Comparison of ENCODE assay signal across 23 cellular contexts in the genomic region with DNA sequence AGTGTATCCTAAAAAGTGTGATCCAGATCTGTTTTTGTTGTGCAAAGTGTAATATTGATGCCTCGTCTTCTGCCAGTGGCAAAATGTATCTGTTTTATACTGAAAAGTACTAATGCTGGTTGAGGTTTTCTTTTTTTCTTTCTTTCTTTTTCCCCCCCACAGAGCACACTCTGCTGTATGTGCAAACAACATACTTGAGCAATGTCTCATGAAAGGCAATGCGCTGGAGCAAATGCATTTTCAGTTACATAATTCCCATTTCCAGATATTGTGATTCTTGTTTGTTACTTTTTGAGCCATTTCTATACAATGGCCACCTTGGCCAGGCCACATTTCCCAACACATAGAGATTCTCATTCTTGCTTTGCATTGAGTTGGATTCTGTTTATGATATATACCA.
DNase-seq lines count a peak whose midpoint lies in the region; TF ChIP-seq lines count a peak whose summit lies in the region.
"Had no signal": no experiment of that assay in that cellular context is flagged by ENCODE, and none has a peak within 500 bp of the region (broad histone marks: within the 10 kb centered on the region; RNA-seq: fewer than 3 reads in every experiment).

No MANE protein-coding gene starts in this region.

- no peaks in the 10 kb centered on the region for H3F3A ChIP-seq in smooth muscle cell (ENCODE audit: low read depth)

- no peak overlapping the region for H2AFZ ChIP-seq in smooth muscle cell (ENCODE audit: low read depth)
- H2AFZ ChIP-seq: hepatocyte had no signal

- TF ChIP-seq CTCF in astrocyte of the cerebellum (IDR thresholded peaks at IDR 0.05; ENCODE audit: low read depth, low read length, missing control alignments) = no peak
- TF ChIP-seq CTCF in fibroblast of villous mesenchyme (IDR thresholded peaks at IDR 0.05; ENCODE audit: insufficient read depth, low read depth, low read length) = no peak
- TF ChIP-seq CTCF in smooth muscle cell (IDR thresholded peaks at IDR 0.05; ENCODE audit: borderline replicate concordance, insufficient read depth, poor library complexity, severe bottlenecking) = no peak
- no peak for TF ChIP-seq CTCF in RWPE1 (conservative IDR thresholded peaks at IDR 0.05; ENCODE audit: low read depth)

- H3K79me2 ChIP-seq in smooth muscle cell (ENCODE audit: low read depth) = no peaks in the 10 kb centered on the region
- H3K79me2 ChIP-seq: hepatocyte had no signal

- H3K27ac ChIP-seq in smooth muscle cell (ENCODE audit: low read depth) (peak overlapping the region; percentile 26), RWPE1 (no peak overlapping the region)
- H3K27ac ChIP-seq: A549, hepatocyte, tibial nerve had no signal

- in situ Hi-C loops in astrocyte of the cerebellum (cut with HindIII; ENCODE audit: low sequenced_read_pairs) = no loop called here

- no peak overlapping the region for H3K9ac ChIP-seq in smooth muscle cell (ENCODE audit: low read depth)

- no peak overlapping the region for H3K4me3 ChIP-seq in astrocyte of the cerebellum (ENCODE audit: low read depth, low read length)
- no peak overlapping the region for H3K4me3 ChIP-seq in fibroblast of villous mesenchyme (ENCODE audit: low read depth, low read length)
- no peak overlapping the region for H3K4me3 ChIP-seq in smooth muscle cell
- H3K4me3 ChIP-seq: A549, hepatocyte, tibial nerve had no signal

- POLR2A ChIA-PET in RWPE1 (lab: Yijun Ruan, JAX; ENCODE audit: low non-redundant PET) = no interaction called here

- H4K20me1 ChIP-seq in smooth muscle cell (ENCODE audit: low read depth) = no peaks in the 10 kb centered on the region

- no peaks in the 10 kb centered on the region for H3K36me3 ChIP-seq in smooth muscle cell (ENCODE audit: low read depth)
- H3K36me3 ChIP-seq: tibial nerve had no signal

- WGBS in smooth muscle cell (ENCODE audit: low lambda C conversion rate) = 51% methylated on average over 2 of the region's 2 CpGs

- no peaks in the 10 kb centered on the region for H3K9me3 ChIP-seq in smooth muscle cell (replicated peaks; ENCODE audit: low read depth)
- H3K9me3 ChIP-seq: A549, tibial nerve had no signal

- peak overlapping the region; percentile 42 for H3K4me2 ChIP-seq in smooth muscle cell
- H3K4me2 ChIP-seq: A549, hepatocyte had no signal

- H3K4me1 ChIP-seq in smooth muscle cell (ENCODE audit: low read depth) = peaks cover 11% of the 10 kb centered on the region
- H3K4me1 ChIP-seq: A549, tibial nerve had no signal

- no peaks in the 10 kb centered on the region for H3K27me3 ChIP-seq in smooth muscle cell (ENCODE audit: low read depth)
- H3K27me3 ChIP-seq: hepatocyte, tibial nerve had no signal

- CTCF ChIA-PET in RWPE1 (lab: Yijun Ruan, JAX) = no interaction called here

- DNase-seq in NCI-H345 treated with DMSO at 0.1 percent for 48 hours (lab: John Stamatoyannopoulos, UW; ENCODE audit: unreplicated experiment) (peak; percentile 41), NCI-H345 (lab: John Stamatoyannopoulos, UW) (no peak), astrocyte of the cerebellum (ENCODE audit: low read depth) (peak; percentile 60), fibroblast of villous mesenchyme (ENCODE audit: low read depth) (peak; percentile 64), smooth muscle cell (lab: John Stamatoyannopoulos, UW; ENCODE audit: unreplicated experiment) (no peak), UCSD-AML1 (lab: John Stamatoyannopoulos, UW; ENCODE audit: unreplicated experiment) (no peak), D341Med (ENCODE audit: low spot score) (no peak), RWPE1 (ENCODE audit: low spot score) (no peak)
- DNase-seq: activated B cell treated with CpG ODN at 0.5 μM for 24 hours; activated CD8-positive, alpha-beta T cell treated with anti-CD3 and anti-CD28 coated beads for 36 hours; activated T-cell treated with anti-CD3 and anti-CD28 coated beads, Interleukin-2, amount 50 U/mL, for 72 hours; CD4-positive, alpha-beta memory T cell; DND-41; mesendoderm; MV-4-11; natural killer cell; NCI-H1930; NCI-H526; SHP77 treated with DMSO at 0.1 percent for 48 hours; stimulated activated naive CD4-positive, alpha-beta T cell treated with Interleukin-2 at 50 U/mL for 16 hours had no signal

Comparison
In these comparisons a context has a peak if more than half of its experiments do, and no peak if none do; other contexts are left out.
1. DNase-seq: peak in NCI-H345 treated with DMSO at 0.1 percent for 48 hours (single experiment), astrocyte of the cerebellum (single experiment) and fibroblast of villous mesenchyme (single experiment); none in NCI-H345 (single experiment), smooth muscle cell (single experiment), UCSD-AML1 (single experiment), D341Med (single experiment) and RWPE1 (single experiment).